1 cellular context compared by ENCODE assay signal in the genomic region with DNA sequence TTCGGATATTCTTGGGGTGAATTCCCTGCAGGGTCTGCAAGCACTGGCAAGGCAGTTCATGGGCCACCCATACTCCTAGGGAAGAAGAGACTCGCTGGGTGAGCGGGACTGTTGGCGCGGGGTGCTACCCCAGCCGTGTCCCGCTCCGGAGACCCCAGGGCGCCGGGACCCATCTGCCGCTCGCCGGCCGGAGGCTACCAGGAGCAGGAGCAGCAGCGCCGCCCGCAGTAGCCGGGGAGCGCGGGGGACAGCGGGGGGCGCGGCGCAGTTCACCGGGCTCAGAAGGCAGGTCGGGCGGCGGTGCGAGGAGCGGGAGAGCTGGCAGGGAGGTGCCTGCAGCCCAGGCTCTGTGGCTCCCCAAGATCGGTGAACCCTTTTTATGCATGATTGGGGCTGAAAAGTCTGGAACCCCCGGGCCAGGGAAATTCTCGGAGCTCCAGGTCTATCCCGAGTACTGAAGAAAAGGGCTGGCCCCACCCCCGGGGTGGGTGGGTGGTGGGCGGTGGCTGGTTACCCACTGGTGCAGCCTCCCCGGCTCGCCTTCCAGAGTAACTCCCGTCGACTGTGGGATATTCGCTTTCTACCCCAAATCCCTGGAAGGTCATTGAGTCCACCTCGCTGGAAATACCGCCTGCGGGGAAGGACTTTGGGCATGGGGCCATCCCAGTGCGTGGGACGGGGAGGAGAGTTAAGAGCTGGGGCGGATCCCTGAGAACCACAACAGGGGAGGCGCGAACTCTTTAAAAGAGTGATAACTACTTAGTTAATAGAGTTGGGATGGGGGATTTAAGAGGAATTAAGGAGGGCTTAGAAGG.
TF ChIP-seq lines count a peak whose summit lies in the region.

No MANE protein-coding gene starts in this region.

TF ChIP-seq in IMR-90, 13 proteins besides CTCF, POLR2A, EP300 and RAD21:
- TF ChIP-seq, protein P1, sequence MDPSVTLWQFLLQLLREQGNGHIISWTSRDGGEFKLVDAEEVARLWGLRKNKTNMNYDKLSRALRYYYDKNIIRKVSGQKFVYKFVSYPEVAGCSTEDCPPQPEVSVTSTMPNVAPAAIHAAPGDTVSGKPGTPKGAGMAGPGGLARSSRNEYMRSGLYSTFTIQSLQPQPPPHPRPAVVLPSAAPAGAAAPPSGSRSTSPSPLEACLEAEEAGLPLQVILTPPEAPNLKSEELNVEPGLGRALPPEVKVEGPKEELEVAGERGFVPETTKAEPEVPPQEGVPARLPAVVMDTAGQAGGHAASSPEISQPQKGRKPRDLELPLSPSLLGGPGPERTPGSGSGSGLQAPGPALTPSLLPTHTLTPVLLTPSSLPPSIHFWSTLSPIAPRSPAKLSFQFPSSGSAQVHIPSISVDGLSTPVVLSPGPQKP (IDR thresholded peaks at IDR 0.05; ENCODE audit: borderline replicate concordance, low read depth, low read length) = no peak
- TF ChIP-seq USF2 (IDR thresholded peaks at IDR 0.05; ENCODE audit: low read depth, low read length) (no peak), NFE2L2 (IDR thresholded peaks at IDR 0.05; ENCODE audit: low read depth, low read length) (no peak), MXI1 (IDR thresholded peaks at IDR 0.05; ENCODE audit: borderline replicate concordance, low read depth, low read length) (no peak), MAZ (IDR thresholded peaks at IDR 0.05; ENCODE audit: borderline replicate concordance, low read depth, low read length) (no peak), MAFK (IDR thresholded peaks at IDR 0.05; ENCODE audit: low read depth, low read length) (no peak), FOS (IDR thresholded peaks at IDR 0.05; ENCODE audit: low read depth, low read length) (no peak)
